ENCODE assay signal across 9 cellular contexts in genomic region chr3:32406481-32407408, GRCh38. TPM values are rescaled to one million over a fixed set of nuclear protein-coding genes. Genes with fewer than 3 reads are reported as not detected.
DNase-seq lines count a peak whose midpoint lies in the region; ATAC-seq and TF ChIP-seq lines count a peak whose summit lies in the region.
"Had no signal": no experiment of that assay in that cellular context is flagged by ENCODE, and none has a peak within 500 bp of the region (broad histone marks: within the 10 kb centered on the region; RNA-seq: fewer than 3 reads in every experiment).

No MANE protein-coding gene starts in this region.

- no peaks in the 10 kb centered on the region for H3K9me3 ChIP-seq in DND-41 (ENCODE audit: insufficient read depth, low read length, severe bottlenecking)
- no peaks in the 10 kb centered on the region for H3K9me3 ChIP-seq in muscle layer of duodenum (ENCODE audit: control insufficient read depth in 1 of 2, low read length in 2 of 2)
- H3K9me3 ChIP-seq in GM23248 (ENCODE audit: low read depth), result no peaks in the 10 kb centered on the region
- H3K9me3 ChIP-seq in endodermal cell (ENCODE audit: control insufficient read depth, low read length), result no peaks in the 10 kb centered on the region

- peak overlapping the region; percentile 61 for H3K4me2 ChIP-seq in DND-41 (ENCODE audit: insufficient read depth, low read length)
- H3K4me2 ChIP-seq in GM23248 (ENCODE audit: unreplicated experiment), result no peak overlapping the region

- peaks cover 71% of the 10 kb centered on the region for H3K4me1 ChIP-seq in DND-41 (ENCODE audit: insufficient read depth, low read length)
- peaks cover 0 to 9% of the 10 kb centered on the region in 2 donors for H3K4me1 ChIP-seq in muscle layer of duodenum (ENCODE audit: control insufficient read depth in 1 of 2, insufficient read depth in 2 of 2, low read length in 2 of 2)
- H3K4me1 ChIP-seq in GM23248 (ENCODE audit: insufficient read depth), result no peaks in the 10 kb centered on the region
- H3K4me1 ChIP-seq in endodermal cell (ENCODE audit: control insufficient read depth, insufficient read depth, low read length), result peaks cover 10% of the 10 kb centered on the region

- H2AFZ ChIP-seq in DND-41 (ENCODE audit: low read depth, low read length) (no peak overlapping the region), GM23248 (no peak overlapping the region)

- H4K20me1 ChIP-seq in DND-41 (ENCODE audit: insufficient read depth, low read length), result no peaks in the 10 kb centered on the region
- H4K20me1 ChIP-seq in GM23248 (ENCODE audit: insufficient read depth), result no peaks in the 10 kb centered on the region

- H3K27ac ChIP-seq in DND-41 (ENCODE audit: low read length) (peak overlapping the region; percentile 79), muscle layer of duodenum (ENCODE audit: low read length) (peak overlapping the region; percentile 41), GM23248 (no peak overlapping the region), endodermal cell (ENCODE audit: low read depth, low read length) (no peak overlapping the region)

- peak; percentile 82 for DNase-seq in DND-41
- peak; percentile 62 for DNase-seq in NCI-H146 (lab: John Stamatoyannopoulos, UW)
- no peak for DNase-seq in GM23248
- no peak for DNase-seq in endodermal cell
- no peak for DNase-seq in stimulated activated CD4-positive, alpha-beta T cell treated with anti-CD3 and anti-CD28 coated beads, Interleukin-4, amount 100 ng/mL, for 24 hours
- no peak for DNase-seq in stimulated activated CD4-positive, alpha-beta T cell treated with anti-CD3 and anti-CD28 coated beads, Interleukin-4, amount 100 ng/mL, for 4 hours

- WGBS in GM23248 (ENCODE audit: low coverage in 1 of 2, low lambda C conversion rate in 2 of 2, missing lambda C conversion rate in 2 of 2), 2 experiments, result 96% methylated on average over 7 of the region's 7 CpGs
- WGBS in endodermal cell (ENCODE audit: insufficient coverage in 1 of 2, insufficient read length in 1 of 2), 2 experiments, result 85 to 88% methylated on average over 7 of the region's 7 CpGs

- no peaks in the 10 kb centered on the region for H3K9me3 Mint-ChIP-seq in activated naive CD8-positive, alpha-beta T cell (ENCODE audit: low read depth)
- H3K9me3 Mint-ChIP-seq in endodermal cell, result no peaks in the 10 kb centered on the region
- H3K9me3 Mint-ChIP-seq: memory B cell had no signal

- peaks cover 74% of the 10 kb centered on the region for H3K4me1 Mint-ChIP-seq in activated naive CD8-positive, alpha-beta T cell (ENCODE audit: low read depth)
- peaks cover 34% of the 10 kb centered on the region for H3K4me1 Mint-ChIP-seq in endodermal cell

- peaks cover 8% of the 10 kb centered on the region for H3K36me3 Mint-ChIP-seq in activated naive CD8-positive, alpha-beta T cell
- H3K36me3 Mint-ChIP-seq in endodermal cell (ENCODE audit: low read depth), result peaks cover 4% of the 10 kb centered on the region

- H3K79me2 ChIP-seq in DND-41 (ENCODE audit: insufficient read depth, low read length) (peaks cover 77% of the 10 kb centered on the region), GM23248 (ENCODE audit: insufficient read depth) (peaks cover 14% of the 10 kb centered on the region; the same call in 1 of the 2 replicates)

- no peaks in the 10 kb centered on the region for H3K27me3 Mint-ChIP-seq in activated naive CD8-positive, alpha-beta T cell
- H3K27me3 Mint-ChIP-seq in endodermal cell (ENCODE audit: insufficient read depth), result peaks cover 7% of the 10 kb centered on the region
- H3K27me3 Mint-ChIP-seq: memory B cell had no signal

- H3F3A ChIP-seq in GM23248 (ENCODE audit: insufficient read depth), result no peaks in the 10 kb centered on the region

- TF ChIP-seq CTCF in DND-41 (IDR thresholded peaks at IDR 0.05; ENCODE audit: borderline replicate concordance, extremely low read depth, low read length, poor library complexity, severe bottlenecking) (no peak), endodermal cell (conservative IDR thresholded peaks at IDR 0.05) (no peak)

- peak overlapping the region; percentile 54 for H3K27ac Mint-ChIP-seq in activated naive CD8-positive, alpha-beta T cell
- no peak overlapping the region for H3K27ac Mint-ChIP-seq in endodermal cell
- H3K27ac Mint-ChIP-seq: memory B cell had no signal

- in situ Hi-C loops in GM23248 (cut with MboI), result no loop called here

- H3K27me3 ChIP-seq in DND-41 (ENCODE audit: insufficient read depth, low read length, poor library complexity) (no peaks in the 10 kb centered on the region), muscle layer of duodenum (ENCODE audit: low read depth, low read length) (no peaks in the 10 kb centered on the region), GM23248 (replicated peaks; ENCODE audit: insufficient read depth) (no peaks in the 10 kb centered on the region), endodermal cell (ENCODE audit: control insufficient read depth, insufficient read depth, low read length, poor library complexity, severe bottlenecking) (no peaks in the 10 kb centered on the region)

- H3K4me3 ChIP-seq in DND-41 (ENCODE audit: low read depth in 1 of 2, low read length in 2 of 2) (peak overlapping the region in 1 of 2 experiments; percentile 40; a peak in 2 of 4 replicates), muscle layer of duodenum (ENCODE audit: low read depth in 1 of 2, low read length in 2 of 2) (no peak overlapping the region), GM23248 (no peak overlapping the region), endodermal cell (ENCODE audit: low read length) (no peak overlapping the region)

- no peaks in the 10 kb centered on the region; the same call in 1 of the 2 replicates for H3K36me3 ChIP-seq in DND-41 (ENCODE audit: insufficient read depth, low read length)
- no peaks in the 10 kb centered on the region for H3K36me3 ChIP-seq in muscle layer of duodenum (ENCODE audit: control insufficient read depth in 1 of 2, insufficient read depth in 2 of 2, low read length in 2 of 2)
- no peaks in the 10 kb centered on the region for H3K36me3 ChIP-seq in GM23248 (ENCODE audit: low read depth)
- H3K36me3 ChIP-seq in endodermal cell (ENCODE audit: control insufficient read depth, insufficient read depth, low read length), result no peaks in the 10 kb centered on the region

- H3K4me3 Mint-ChIP-seq in activated naive CD8-positive, alpha-beta T cell, result no peak overlapping the region
- H3K4me3 Mint-ChIP-seq in endodermal cell, result no peak overlapping the region
- H3K4me3 Mint-ChIP-seq: memory B cell had no signal

- ATAC-seq in DND-41 (ENCODE audit: insufficient read depth, low read depth), result peak; percentile 94

- H3K9ac ChIP-seq in DND-41 (ENCODE audit: low read depth, low read length), result peak overlapping the region; percentile 40
- H3K9ac ChIP-seq in GM23248, result no peak overlapping the region
- H3K9ac ChIP-seq in endodermal cell (ENCODE audit: extremely low read depth, low read length, poor library complexity, severe bottlenecking), result no peak overlapping the region

- H3K9me2 ChIP-seq in GM23248 (ENCODE audit: insufficient read depth), result no peaks in the 10 kb centered on the region

RNA-seq across cellular contexts. Expression of gene CMTM7, which starts 15.1 kb away (rescaled TPM):
- total RNA-seq in GM23248 (2014; rRNA removed; shearing (Covaris generic)), result 6.3 and 7.1 TPM in 2 replicates
- polyA plus RNA-seq in GM23248 (2016; fragmentation: Nextera tagmentation; extraction: Ambion mirVana), result 21.5 and 23.0 TPM in 2 replicates
- 10 to 100 TPM; 11.1 TPM for total RNA-seq in endodermal cell
- polyA plus RNA-seq in endodermal cell (2013, experiment 1 of 2), result 32.5 TPM
- polyA plus RNA-seq in endodermal cell (2013, experiment 2 of 2), result 32.2 TPM

Comparison
In these comparisons a context has a peak if more than half of its experiments do, and no peak if none do; other contexts are left out.
1. DNase-seq: peak in DND-41 (single experiment) and NCI-H146 (single experiment); none in GM23248 (single experiment), endodermal cell (single experiment), stimulated activated CD4-positive, alpha-beta T cell treated with anti-CD3 and anti-CD28 coated beads, Interleukin-4, amount 100 ng/mL, for 24 hours (single experiment) and stimulated activated CD4-positive, alpha-beta T cell treated with anti-CD3 and anti-CD28 coated beads, Interleukin-4, amount 100 ng/mL, for 4 hours (0 of 2).
2. H3K27ac ChIP-seq: peak in DND-41 (single experiment) and muscle layer of duodenum (single experiment); none in GM23248 (single experiment) and endodermal cell (single experiment).